8 cellular contexts compared by ENCODE assay signal in the genomic region with DNA sequence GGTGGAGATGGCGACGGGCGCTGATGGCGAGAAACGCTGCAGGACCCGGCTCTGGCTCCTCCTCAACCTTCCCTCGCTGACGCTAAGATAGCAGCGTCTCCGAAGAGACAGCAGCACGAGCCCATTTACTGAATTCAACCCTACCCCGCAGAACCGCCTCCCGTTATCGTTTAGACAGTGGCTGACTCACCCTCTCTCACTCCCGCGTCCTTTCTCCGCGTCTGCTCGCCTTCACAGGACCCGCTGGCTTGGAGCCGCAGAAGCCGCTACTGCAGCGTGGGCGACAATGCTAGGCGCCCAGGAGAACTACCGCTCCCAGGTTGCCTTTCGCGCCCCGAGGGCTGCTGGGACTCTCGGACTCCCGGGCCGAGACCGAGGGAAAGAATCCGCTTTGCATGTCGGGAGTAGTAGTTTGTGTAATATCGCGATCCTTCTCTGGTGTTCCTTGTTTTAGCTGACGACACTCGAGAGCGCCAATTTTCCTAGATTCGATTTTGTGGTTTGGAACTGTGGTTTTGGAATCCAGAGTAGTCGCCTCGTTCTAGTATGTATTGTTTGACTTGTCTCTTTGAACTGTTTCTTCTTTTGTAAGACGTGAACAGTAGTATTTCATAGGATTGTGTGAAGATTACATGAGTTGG. TPM values are rescaled to one million over a fixed set of nuclear protein-coding genes. Genes with fewer than 3 reads are reported as not detected.
A peak's percentile ranks its signal among the peaks of the same experiment; 100 is the strongest.
DNase-seq lines count a peak whose midpoint lies in the region; ATAC-seq and TF ChIP-seq lines count a peak whose summit lies in the region.

A gene with protein sequence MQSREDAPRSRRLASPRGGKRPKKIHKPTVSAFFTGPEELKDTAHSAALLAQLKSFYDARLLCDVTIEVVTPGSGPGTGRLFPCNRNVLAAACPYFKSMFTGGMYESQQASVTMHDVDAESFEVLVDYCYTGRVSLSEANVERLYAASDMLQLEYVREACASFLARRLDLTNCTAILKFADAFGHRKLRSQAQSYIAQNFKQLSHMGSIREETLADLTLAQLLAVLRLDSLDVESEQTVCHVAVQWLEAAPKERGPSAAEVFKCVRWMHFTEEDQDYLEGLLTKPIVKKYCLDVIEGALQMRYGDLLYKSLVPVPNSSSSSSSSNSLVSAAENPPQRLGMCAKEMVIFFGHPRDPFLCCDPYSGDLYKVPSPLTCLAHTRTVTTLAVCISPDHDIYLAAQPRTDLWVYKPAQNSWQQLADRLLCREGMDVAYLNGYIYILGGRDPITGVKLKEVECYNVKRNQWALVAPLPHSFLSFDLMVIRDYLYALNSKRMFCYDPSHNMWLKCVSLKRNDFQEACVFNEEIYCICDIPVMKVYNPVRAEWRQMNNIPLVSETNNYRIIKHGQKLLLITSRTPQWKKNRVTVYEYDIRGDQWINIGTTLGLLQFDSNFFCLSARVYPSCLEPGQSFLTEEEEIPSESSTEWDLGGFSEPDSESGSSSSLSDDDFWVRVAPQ (minus strand): TSS at position 291 of the 641 bp plus-strand sequence. CDS start 291 bp downstream, outside the sequence.

- H3K27ac ChIP-seq in BLaER1 treated with 17β-estradiol and CSF1 and Interleukin-3, amounts not matched to agents 10 nM and 100 nM = peak within 1 kb of the TSS; percentile 20 to 83 (median 78); a peak in 21 of 22 replicates
- peak within 1 kb of the TSS; percentile 58 for H3K27ac ChIP-seq in colonic mucosa

- no peaks in the 10 kb centered on the region for H3K27me3 ChIP-seq in BLaER1 treated with 17β-estradiol and CSF1 and Interleukin-3, amounts not matched to agents 10 nM and 100 nM
- no peaks in the 10 kb centered on the region for H3K27me3 ChIP-seq in colonic mucosa

- H3K9me3 Mint-ChIP-seq in activated CD4-positive, alpha-beta T cell treated with anti-CD3 and anti-CD28 coated beads, Interleukin-2, amount 10 ng/mL, durations not matched to agents 24 days and 14 days = peaks cover 3% of the 10 kb centered on the region

- peaks cover 17% of the 10 kb centered on the region for H3K36me3 Mint-ChIP-seq in activated CD4-positive, alpha-beta T cell treated with anti-CD3 and anti-CD28 coated beads, Interleukin-2, amount 10 ng/mL, durations not matched to agents 24 days and 14 days (ENCODE audit: low read depth)

- peak within 1 kb of the TSS; percentile 72 to 88 (median 80) for H3K9ac ChIP-seq in BLaER1 treated with 17β-estradiol and CSF1 and Interleukin-3, amounts not matched to agents 10 nM and 100 nM
- peak within 1 kb of the TSS; percentile 66 to 86 for H3K9ac ChIP-seq in colonic mucosa (ENCODE audit: low read depth in 2 of 2, low read length in 2 of 2)

- TF ChIP-seq CTCF in colonic mucosa (IDR thresholded peaks at IDR 0.05) = no peak

- H3K4me2 ChIP-seq in BLaER1 treated with 17β-estradiol and CSF1 and Interleukin-3, amounts not matched to agents 10 nM and 100 nM = peak within 1 kb of the TSS; percentile 84 to 93 (median 88)

- no peaks in the 10 kb centered on the region; a peak in 1 of 22 replicates for H4K20me1 ChIP-seq in BLaER1 treated with 17β-estradiol and CSF1 and Interleukin-3, amounts not matched to agents 10 nM and 100 nM

- H3K4me1 Mint-ChIP-seq in activated CD4-positive, alpha-beta T cell treated with anti-CD3 and anti-CD28 coated beads, Interleukin-2, amount 10 ng/mL, durations not matched to agents 24 days and 14 days = peaks cover 43% of the 10 kb centered on the region

- peak within 1 kb of the TSS; percentile 98 for H3K4me3 Mint-ChIP-seq in activated CD4-positive, alpha-beta T cell treated with anti-CD3 and anti-CD28 coated beads, Interleukin-2, amount 10 ng/mL, durations not matched to agents 24 days and 14 days

- peak within 1 kb of the TSS; percentile 68 to 85 (median 77) for H3K4me3 ChIP-seq in BLaER1 treated with 17β-estradiol and CSF1 and Interleukin-3, amounts not matched to agents 10 nM and 100 nM
- H3K4me3 ChIP-seq in colonic mucosa = peak within 1 kb of the TSS; percentile 61

- intact Hi-C loops in activated CD4-positive, alpha-beta T cell treated with anti-CD3 and anti-CD28 coated beads, Interleukin-2, amount 10 ng/mL, durations not matched to agents 24 days and 14 days (cut with micrococcal nuclease) = loop anchor here (1.0 to 5.0 kb wide), 6 partner anchors 62 to 224 kb away; partner anchors contain the start of genes KBTBD7, MTRF1 and WBP4
- intact Hi-C loops in colonic mucosa (cut with DNase I) = loop anchor here (5.0 kb wide), 1 partner anchor 65 kb away; no protein-coding TSS in a partner anchor

- H3K4me1 ChIP-seq in BLaER1 treated with 17β-estradiol and CSF1 and Interleukin-3, amounts not matched to agents 10 nM and 100 nM = peaks cover 25 to 46% (median 35%) of the 10 kb centered on the region in 10 experiments
- H3K4me1 ChIP-seq in colonic mucosa = no peaks in the 10 kb centered on the region

- no peaks in the 10 kb centered on the region for H3K27me3 Mint-ChIP-seq in activated CD4-positive, alpha-beta T cell treated with anti-CD3 and anti-CD28 coated beads, Interleukin-2, amount 10 ng/mL, durations not matched to agents 24 days and 14 days

- peaks cover 0 to 27% (median 9%) of the 10 kb centered on the region in 11 experiments; a peak in 10 of 22 replicates for H3K36me3 ChIP-seq in BLaER1 treated with 17β-estradiol and CSF1 and Interleukin-3, amounts not matched to agents 10 nM and 100 nM
- H3K36me3 ChIP-seq in colonic mucosa = no peaks in the 10 kb centered on the region

- H3K9me3 ChIP-seq in BLaER1 treated with 17β-estradiol and CSF1 and Interleukin-3, amounts not matched to agents 10 nM and 100 nM (replicated peaks in 1 of 11) = peaks cover 0 to 15% (median 6%) of the 10 kb centered on the region in 11 experiments; a peak in 8 of 22 replicates
- no peaks in the 10 kb centered on the region for H3K9me3 ChIP-seq in colonic mucosa

- H3K27ac Mint-ChIP-seq in activated CD4-positive, alpha-beta T cell treated with anti-CD3 and anti-CD28 coated beads, Interleukin-2, amount 10 ng/mL, durations not matched to agents 24 days and 14 days = peak within 1 kb of the TSS; percentile 96

- DNase-seq in NCI-H526 (lab: John Stamatoyannopoulos, UW) (peak; percentile 99 to 100), colonic mucosa (peak; percentile 98), kidney tubule cell (ENCODE audit: low spot score) (peak; percentile 99)
- DNase-seq in activated CD4-positive, alpha-beta T cell treated with anti-CD3 and anti-CD28 coated beads, Interleukin-2, amount 10 ng/mL, durations not matched to agents 24 days and 14 days = peak; percentile 98
- peak; percentile 77 to 79 for DNase-seq in stimulated activated CD4-positive, alpha-beta T cell treated with anti-CD3 and anti-CD28 coated beads, Interleukin-1b, Interleukin-23, amount 100 ng/mL, for 1 hour (ENCODE audit: low read depth in 2 of 2)

- ATAC-seq in GM19328 (IDR thresholded peaks at IDR 0.05; ENCODE audit: unreplicated experiment) (peak; percentile 96), HG03469 (IDR thresholded peaks at IDR 0.05; ENCODE audit: unreplicated experiment) (peak; percentile 95)

RNA-seq across cellular contexts. Expression of the gene that starts here (rescaled TPM):
- total RNA-seq in activated CD4-positive, alpha-beta T cell treated with anti-CD3 and anti-CD28 coated beads, Interleukin-2, amount 10 ng/mL, durations not matched to agents 24 days and 14 days = 6.3 and 6.8 TPM in 2 replicates
- total RNA-seq in colonic mucosa = 1 to 10 TPM; 3.1 to 5.1 TPM

Comparison
In these comparisons a context has a peak if more than half of its experiments do, and no peak if none do; other contexts are left out.
1. Peak in every context shown above with its lines: DNase-seq, ATAC-seq, H3K4me3 ChIP-seq and H3K27ac ChIP-seq.